17 cellular contexts compared by ENCODE assay signal in the genomic region with DNA sequence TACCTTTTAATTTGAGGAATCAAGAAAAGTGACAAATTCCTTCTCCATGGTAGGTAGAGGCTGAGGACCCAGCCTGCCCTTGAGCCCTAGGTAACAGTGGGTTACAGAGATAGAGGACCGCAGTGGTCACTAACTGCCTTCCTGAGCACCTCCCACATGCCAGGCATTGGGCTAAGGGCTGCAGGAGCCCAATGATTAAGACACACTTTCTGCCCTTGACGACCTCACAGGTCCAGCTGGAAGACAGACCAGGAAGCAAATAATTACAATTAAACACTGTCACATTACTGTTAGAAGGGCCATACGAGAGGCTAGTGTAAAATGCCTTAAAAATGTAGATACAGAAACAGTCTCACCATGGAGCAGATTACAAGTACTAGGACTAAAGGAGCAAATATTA.
A peak's percentile ranks its signal among the peaks of the same experiment; 100 is the strongest.
DNase-seq lines count a peak whose midpoint lies in the region; ATAC-seq, FAIRE-seq and TF ChIP-seq lines count a peak whose summit lies in the region.
"Had no signal": no experiment of that assay in that cellular context is flagged by ENCODE, and none has a peak within 500 bp of the region (broad histone marks: within the 10 kb centered on the region; RNA-seq: fewer than 3 reads in every experiment).

No MANE protein-coding gene starts in this region.

- intact Hi-C loops in MCF 10A (cut with micrococcal nuclease) = no loop called here

- no peaks in the 10 kb centered on the region for H3K9me2 ChIP-seq in hepatocyte (replicated peaks; ENCODE audit: insufficient read depth)

- H3K4me1 ChIP-seq in hepatocyte (ENCODE audit: insufficient read depth) (peaks cover 3% of the 10 kb centered on the region), small intestine (ENCODE audit: control insufficient read depth in 2 of 2, insufficient read depth in 1 of 2, low read depth in 1 of 2, low read length in 1 of 2) (peaks cover 0 to 3% of the 10 kb centered on the region in 2 donors), SJCRH30 (no peaks in the 10 kb centered on the region)
- H3K4me1 ChIP-seq: A549, BE2C, HAP-1 had no signal

- H3K79me2 ChIP-seq in hepatocyte = no peaks in the 10 kb centered on the region

- H3K4me3 ChIP-seq in hepatocyte (no peak overlapping the region), small intestine (ENCODE audit: low read depth in 1 of 2, low read length in 2 of 2) (no peak overlapping the region), SJCRH30 (no peak overlapping the region)
- H3K4me3 ChIP-seq: A549, HAP-1 had no signal

- H3K27me3 Mint-ChIP-seq in MCF 10A (ENCODE audit: insufficient read depth, unreplicated experiment) = no peaks in the 10 kb centered on the region

- no peak for TF ChIP-seq CTCF in hepatocyte (IDR thresholded peaks at IDR 0.05; ENCODE audit: poor library complexity)
- no peak for TF ChIP-seq CTCF in MCF 10A (IDR thresholded peaks at IDR 0.05; ENCODE audit: unreplicated experiment)

- POLR2A ChIA-PET in MCF 10A (lab: Yijun Ruan, JAX) = no interaction called here

- no peaks in the 10 kb centered on the region for H3K4me1 Mint-ChIP-seq in MCF 10A (ENCODE audit: insufficient read depth, unreplicated experiment)

- H3K9me3 ChIP-seq in hepatocyte (ENCODE audit: low read depth) (no peaks in the 10 kb centered on the region), small intestine (ENCODE audit: control insufficient read depth, low read depth) (no peaks in the 10 kb centered on the region), SJCRH30 (replicated peaks) (no peaks in the 10 kb centered on the region)
- H3K9me3 ChIP-seq: A549, BE2C, HAP-1 had no signal

- no peak overlapping the region for H3K27ac Mint-ChIP-seq in MCF 10A (ENCODE audit: low read depth, unreplicated experiment)

- 51% methylated on average over 3 of the region's 3 CpGs for WGBS in hepatocyte (ENCODE audit: low lambda C conversion rate, missing lambda C conversion rate)
- 19 to 51% (median 28%) methylated on average over 3 of the region's 3 CpGs for WGBS in small intestine, 3 donors

- peak overlapping the region; percentile 50 for H3K27ac ChIP-seq in hepatocyte
- H3K27ac ChIP-seq in small intestine (ENCODE audit: low read depth in 1 of 2, low read length in 1 of 2) = no peak overlapping the region
- H3K27ac ChIP-seq in SJCRH30 = no peak overlapping the region
- H3K27ac ChIP-seq: A549, C4-2B had no signal

- H4K20me1 ChIP-seq in hepatocyte (ENCODE audit: insufficient read depth, poor library complexity, severe bottlenecking) = no peaks in the 10 kb centered on the region

- peaks cover 5% of the 10 kb centered on the region for H3K36me3 Mint-ChIP-seq in MCF 10A (ENCODE audit: insufficient read depth, unreplicated experiment)
- H3K36me3 Mint-ChIP-seq: CD4-positive, alpha-beta memory T cell had no signal

- no peak for ATAC-seq in GM18907 (IDR thresholded peaks at IDR 0.05; ENCODE audit: unreplicated experiment)
- ATAC-seq: A549 had no signal

- CTCF ChIA-PET in MCF 10A (lab: Yijun Ruan, JAX) = no interaction called here

- no peak for DNase-seq in GM19239 (ENCODE audit: insufficient read length, low spot score)
- peak; percentile 23 for DNase-seq in NCI-H146 treated with DMSO at 0.1 percent for 48 hours (lab: John Stamatoyannopoulos, UW; ENCODE audit: unreplicated experiment)
- no peak for DNase-seq in hepatocyte (ENCODE audit: low spot score)
- DNase-seq in small intestine = peak; percentile 34
- DNase-seq in SJCRH30 = no peak
- DNase-seq in MCF 10A (ENCODE audit: unreplicated experiment) = no peak
- no peak for DNase-seq in SKM-1 (lab: John Stamatoyannopoulos, UW; ENCODE audit: unreplicated experiment)
- DNase-seq: BE2C, DND-41, GDM1 had no signal

- H3K9me3 Mint-ChIP-seq in MCF 10A (ENCODE audit: unreplicated experiment) = no peaks in the 10 kb centered on the region

- H3K36me3 ChIP-seq in hepatocyte (replicated peaks; ENCODE audit: insufficient read depth, low read depth) (no peaks in the 10 kb centered on the region), small intestine (ENCODE audit: control insufficient read depth in 2 of 2, insufficient read depth in 2 of 2, low read length in 2 of 2) (no peaks in the 10 kb centered on the region), SJCRH30 (no peaks in the 10 kb centered on the region)
- H3K36me3 ChIP-seq: BE2C, HAP-1 had no signal

- no TSS peak for BruUV-seq in MCF 10A (replicated peaks; lab: Mats Ljungman, UMichigan)

- peak; percentile 21 for FAIRE-seq in GM19239 (lab: Jason Lieb, UNC)
- FAIRE-seq in small intestine (lab: Jason Lieb, UNC) = no peak
- FAIRE-seq: A549, GM12892, H1 had no signal

- peak overlapping the region; percentile 31 for H3K4me2 ChIP-seq in hepatocyte
- H3K4me2 ChIP-seq: A549 had no signal

- no peak overlapping the region for H3K4me3 Mint-ChIP-seq in MCF 10A (ENCODE audit: unreplicated experiment)

- no peaks in the 10 kb centered on the region for H3K27me3 ChIP-seq in hepatocyte
- H3K27me3 ChIP-seq in small intestine (ENCODE audit: control insufficient read depth in 2 of 2, insufficient read depth in 2 of 2, low read length in 2 of 2) = peaks cover 0 to 2% of the 10 kb centered on the region in 2 donors
- no peaks in the 10 kb centered on the region for H3K27me3 ChIP-seq in SJCRH30

- H2AFZ ChIP-seq in hepatocyte = no peak overlapping the region

Comparison
In these comparisons a context has a peak if more than half of its experiments do, and no peak if none do; other contexts are left out.
1. DNase-seq: peak in NCI-H146 treated with DMSO at 0.1 percent for 48 hours (single experiment) and small intestine (single experiment); none in GM19239 (single experiment), hepatocyte (single experiment), SJCRH30 (0 of 2), MCF 10A (single experiment) and SKM-1 (single experiment).